In the genomic region with DNA sequence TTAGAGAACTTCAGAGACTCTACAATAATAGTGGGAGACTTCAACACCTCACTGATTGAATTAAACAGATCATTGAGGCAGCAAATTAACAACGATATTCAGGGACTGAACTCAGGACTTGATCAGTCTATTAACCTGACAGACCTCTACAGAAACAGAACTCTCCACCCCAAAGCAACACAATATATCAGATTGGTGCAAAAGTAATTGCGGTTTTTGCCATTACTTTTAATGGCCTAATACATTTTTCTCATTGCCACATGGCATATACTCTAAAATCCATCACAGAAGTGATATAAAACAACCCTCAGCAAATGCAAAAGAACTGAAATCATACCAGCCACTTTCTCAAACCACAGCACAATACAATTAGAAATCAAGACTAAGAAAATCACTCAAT, we compare ENCODE assay signal across 29 cellular contexts.
"Had no signal": no experiment of that assay in that cellular context is flagged by ENCODE, and none has a peak within 500 bp of the region (broad histone marks: within the 10 kb centered on the region; RNA-seq: fewer than 3 reads in every experiment).

No MANE protein-coding gene starts in this region.

- H3K27ac ChIP-seq: colonic mucosa, coronary artery, dorsolateral prefrontal cortex, epithelial cell of prostate, esophagus muscularis mucosa, esophagus squamous epithelium, foreskin keratinocyte, gastrocnemius medialis, gastroesophageal sphincter, heart left ventricle, heart right ventricle had no signal

- H3K4me3 ChIP-seq: colonic mucosa, coronary artery, dorsolateral prefrontal cortex, esophagus muscularis mucosa, esophagus squamous epithelium, gastrocnemius medialis, gastroesophageal sphincter, heart left ventricle, heart right ventricle had no signal

- H3K9me3 ChIP-seq: colonic mucosa had no signal

- H3K27me3 Mint-ChIP-seq: dendritic cell treated with granulocyte-macrophage colony-stimulating factor and Interleukin-4, amounts not matched to agents 40 ng/mL and 50 ng/mL, for 4 days; effector memory CD8-positive, alpha-beta T cell had no signal

- ATAC-seq: effector memory CD8-positive, alpha-beta T cell; esophagus mucosa; foreskin keratinocyte; gastrocnemius medialis; gastroesophageal sphincter; heart left ventricle; heart right ventricle had no signal

- H3K27ac Mint-ChIP-seq: dendritic cell treated with granulocyte-macrophage colony-stimulating factor and Interleukin-4, amounts not matched to agents 40 ng/mL and 50 ng/mL, for 4 days; effector memory CD8-positive, alpha-beta T cell; endodermal cell had no signal

- DNase-seq: colonic mucosa; cortex of kidney; dermis blood vessel endothelial cell; dorsolateral prefrontal cortex; effector CD4-positive, alpha-beta T cell; effector CD8-positive, alpha-beta T cell; effector memory CD4-positive, alpha-beta T cell; effector memory CD8-positive, alpha-beta T cell; endodermal cell; erythroblast; esophagus squamous epithelium; foreskin fibroblast; foreskin keratinocyte; foreskin melanocyte; gastrocnemius medialis; glutamatergic neuron; head of caudate nucleus; heart left ventricle; heart right ventricle had no signal

- FAIRE-seq: colon, endometrium, endothelial cell of umbilical vein, frontal cortex had no signal

- H3K36me3 ChIP-seq: colonic mucosa, esophagus muscularis mucosa, esophagus squamous epithelium, gastrocnemius medialis, gastroesophageal sphincter, heart left ventricle, heart right ventricle had no signal

- H3K4me3 Mint-ChIP-seq: dendritic cell treated with granulocyte-macrophage colony-stimulating factor and Interleukin-4, amounts not matched to agents 40 ng/mL and 50 ng/mL, for 4 days; effector memory CD8-positive, alpha-beta T cell; endodermal cell had no signal

- H3K4me1 ChIP-seq: colonic mucosa, esophagus muscularis mucosa, esophagus squamous epithelium, foreskin keratinocyte, gastrocnemius medialis, gastroesophageal sphincter, heart left ventricle, heart right ventricle had no signal

- H3K27me3 ChIP-seq: colonic mucosa, dorsolateral prefrontal cortex, esophagus muscularis mucosa, esophagus squamous epithelium, foreskin keratinocyte, gastrocnemius medialis, gastroesophageal sphincter, heart left ventricle, heart right ventricle had no signal
